In the genomic region with DNA sequence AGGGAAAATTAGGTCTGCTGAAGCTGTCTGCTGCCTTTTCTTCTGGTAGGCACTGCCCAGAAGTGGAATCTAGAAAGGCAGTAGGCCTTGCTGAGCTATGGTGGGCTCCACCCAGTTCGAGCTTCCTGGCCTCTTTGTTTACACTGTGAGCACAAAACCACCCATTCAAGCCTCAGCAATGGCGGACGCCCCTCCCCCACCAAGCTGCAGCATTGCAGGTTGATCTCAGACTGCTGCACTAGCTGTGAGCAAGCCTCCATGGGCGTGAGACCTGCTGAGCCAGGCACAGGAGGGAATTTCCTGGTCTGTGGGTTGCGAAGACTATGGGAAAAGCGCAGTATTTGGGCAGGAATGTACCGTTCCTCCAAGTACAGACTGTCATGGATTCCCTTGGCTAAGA, we compare ENCODE assay signal across 12 cellular contexts. TPM values are rescaled to one million over a fixed set of nuclear protein-coding genes. Genes with fewer than 3 reads are reported as not detected.
DNase-seq lines count a peak whose midpoint lies in the region; ATAC-seq and TF ChIP-seq lines count a peak whose summit lies in the region.
"Had no signal": no experiment of that assay in that cellular context is flagged by ENCODE, and none has a peak within 500 bp of the region (broad histone marks: within the 10 kb centered on the region; RNA-seq: fewer than 3 reads in every experiment).

No MANE protein-coding gene starts in this region.

- H3K36me3 Mint-ChIP-seq in T-helper 17 cell (ENCODE audit: low read depth), result no peaks in the 10 kb centered on the region
- peaks cover 18% of the 10 kb centered on the region for H3K36me3 Mint-ChIP-seq in activated naive CD4-positive, alpha-beta T cell treated with anti-CD3 and anti-CD28 coated beads, Interleukin-2, amount 50 U/mL, for 24 hours

- H3K18ac ChIP-seq in mesenchymal stem cell (ENCODE audit: low read depth in 1 of 2, low read length in 2 of 2), result no peak overlapping the region

- DNase-seq in Ammon's horn (ENCODE audit: low spot score), result peak; percentile 31
- peak; percentile 13 to 40 (median 23) for DNase-seq in T-helper 17 cell
- no peak for DNase-seq in mesenchymal stem cell
- DNase-seq in MM.1S, result no peak
- no peak for DNase-seq in SIG-M5 treated with dmso at 0.1 percent for 504 hours (lab: John Stamatoyannopoulos, UW; ENCODE audit: unreplicated experiment)
- DNase-seq: GM23248, NCI-H2107, ovary had no signal

- H2BK15ac ChIP-seq in mesenchymal stem cell (ENCODE audit: low read depth, poor library complexity, severe bottlenecking), result no peak overlapping the region

- H3K27ac ChIP-seq in mesenchymal stem cell (ENCODE audit: low read length, poor library complexity, severe bottlenecking) (peak overlapping the region; percentile 41), MM.1S (ENCODE audit: low read length) (no peak overlapping the region)
- H3K27ac ChIP-seq: GM23248, ovary had no signal

- H3K4me3 ChIP-seq in mesenchymal stem cell (ENCODE audit: insufficient read depth in 1 of 2, low read depth in 1 of 2, low read length in 2 of 2) (no peak overlapping the region), MM.1S (ENCODE audit: low read length) (no peak overlapping the region)
- H3K4me3 ChIP-seq: GM23248, ovary had no signal

- no peaks in the 10 kb centered on the region for H3K27me3 Mint-ChIP-seq in T-helper 17 cell
- no peaks in the 10 kb centered on the region for H3K27me3 Mint-ChIP-seq in activated naive CD4-positive, alpha-beta T cell treated with anti-CD3 and anti-CD28 coated beads, Interleukin-2, amount 50 U/mL, for 24 hours
- H3K27me3 Mint-ChIP-seq: stimulated activated memory B cell treated with anti-CD40 and anti-IgM and Interleukin-4, amounts not matched to agents 10 μg/mL and 1 μg/mL and 100 μg/mL, for 72 hours had no signal

- peaks cover 6% of the 10 kb centered on the region for H3K9me3 Mint-ChIP-seq in activated naive CD4-positive, alpha-beta T cell treated with anti-CD3 and anti-CD28 coated beads, Interleukin-2, amount 50 U/mL, for 24 hours

- 68% methylated on average over 7 of the region's 7 CpGs for WGBS in mesenchymal stem cell

- no peak overlapping the region for H3K23ac ChIP-seq in mesenchymal stem cell (ENCODE audit: low read length in 2 of 2)

- no peaks in the 10 kb centered on the region for H4K20me1 ChIP-seq in MM.1S (ENCODE audit: insufficient read depth, low read length)

- no peaks in the 10 kb centered on the region for H3F3A ChIP-seq in MM.1S (ENCODE audit: insufficient read depth, low read length)

- H2BK12ac ChIP-seq in mesenchymal stem cell (ENCODE audit: low read length in 2 of 2), result no peak overlapping the region

- H3K9me3 ChIP-seq in T-helper 17 cell (ENCODE audit: control insufficient read depth, low read length, poor library complexity, severe bottlenecking) (no peaks in the 10 kb centered on the region), mesenchymal stem cell (ENCODE audit: control insufficient read depth, low read length) (no peaks in the 10 kb centered on the region), MM.1S (replicated peaks; ENCODE audit: insufficient read depth, low read length) (no peaks in the 10 kb centered on the region)
- H3K9me3 ChIP-seq: ovary had no signal

- no peak overlapping the region for H2BK120ac ChIP-seq in mesenchymal stem cell (ENCODE audit: low read depth, low read length)

- ATAC-seq in T-helper 17 cell, result peak; percentile 88
- ATAC-seq in HG03135 (IDR thresholded peaks at IDR 0.05; ENCODE audit: unreplicated experiment), result no peak
- no peak for ATAC-seq in GM18502 (IDR thresholded peaks at IDR 0.05; ENCODE audit: poor library complexity, unreplicated experiment)
- ATAC-seq: stimulated activated memory B cell treated with anti-CD40 and anti-IgM and Interleukin-4, amounts not matched to agents 10 μg/mL and 1 μg/mL and 100 μg/mL, for 72 hours had no signal

- H2AFZ ChIP-seq in mesenchymal stem cell (ENCODE audit: low read depth, low read length) (no peak overlapping the region), MM.1S (ENCODE audit: low read length) (no peak overlapping the region)
- H2AFZ ChIP-seq: GM23248 had no signal

- H2AK5ac ChIP-seq in mesenchymal stem cell (ENCODE audit: low read length, severe bottlenecking), result no peak overlapping the region

- TF ChIP-seq CTCF in MM.1S (IDR thresholded peaks at IDR 0.05; ENCODE audit: low read length), result no peak

- H3K27ac Mint-ChIP-seq in T-helper 17 cell, result peak overlapping the region; percentile 90
- peak overlapping the region; percentile 63 for H3K27ac Mint-ChIP-seq in activated naive CD4-positive, alpha-beta T cell treated with anti-CD3 and anti-CD28 coated beads, Interleukin-2, amount 50 U/mL, for 24 hours
- H3K27ac Mint-ChIP-seq: stimulated activated memory B cell treated with anti-CD40 and anti-IgM and Interleukin-4, amounts not matched to agents 10 μg/mL and 1 μg/mL and 100 μg/mL, for 72 hours had no signal

- H3K36me3 ChIP-seq in mesenchymal stem cell (ENCODE audit: control insufficient read depth in 1 of 2, insufficient read depth in 2 of 2, low read depth in 1 of 2, low read length in 2 of 2) (peaks cover 0 to 2% of the 10 kb centered on the region in 2 experiments), MM.1S (replicated peaks; ENCODE audit: insufficient read depth, low read length) (no peaks in the 10 kb centered on the region; the same call in 1 of the 2 replicates)
- H3K36me3 ChIP-seq: ovary had no signal

- H3K4me1 Mint-ChIP-seq in T-helper 17 cell, result peaks cover 30% of the 10 kb centered on the region
- peaks cover 76% of the 10 kb centered on the region for H3K4me1 Mint-ChIP-seq in activated naive CD4-positive, alpha-beta T cell treated with anti-CD3 and anti-CD28 coated beads, Interleukin-2, amount 50 U/mL, for 24 hours

- H3K79me2 ChIP-seq in MM.1S (ENCODE audit: low read length), result peaks cover 43% of the 10 kb centered on the region

- no peak overlapping the region for H3K4ac ChIP-seq in mesenchymal stem cell (ENCODE audit: low read depth in 1 of 2, low read length in 2 of 2)

- no peaks in the 10 kb centered on the region for H3K9me2 ChIP-seq in MM.1S (replicated peaks; ENCODE audit: insufficient read depth, low read length)

- peak overlapping the region; percentile 52 for H3K4me3 Mint-ChIP-seq in T-helper 17 cell
- peak overlapping the region; percentile 40 for H3K4me3 Mint-ChIP-seq in activated naive CD4-positive, alpha-beta T cell treated with anti-CD3 and anti-CD28 coated beads, Interleukin-2, amount 50 U/mL, for 24 hours
- H3K4me3 Mint-ChIP-seq: stimulated activated memory B cell treated with anti-CD40 and anti-IgM and Interleukin-4, amounts not matched to agents 10 μg/mL and 1 μg/mL and 100 μg/mL, for 72 hours had no signal

- H4K8ac ChIP-seq in mesenchymal stem cell (ENCODE audit: low read length), result no peak overlapping the region

- no peak overlapping the region for H3K4me2 ChIP-seq in mesenchymal stem cell (ENCODE audit: low read length, poor library complexity, severe bottlenecking)
- H3K4me2 ChIP-seq in MM.1S (ENCODE audit: low read depth, low read length), result no peak overlapping the region

- H3K79me1 ChIP-seq in mesenchymal stem cell (replicated peaks; ENCODE audit: low read length, poor library complexity, severe bottlenecking), result peaks cover 12% of the 10 kb centered on the region

- H3K9ac ChIP-seq in mesenchymal stem cell (ENCODE audit: low read length) (no peak overlapping the region), MM.1S (ENCODE audit: low read length) (no peak overlapping the region)
- H3K9ac ChIP-seq: GM23248 had no signal

- H3K4me1 ChIP-seq in mesenchymal stem cell (ENCODE audit: control insufficient read depth, insufficient read depth, low read depth, low read length), result peaks cover 9% of the 10 kb centered on the region
- no peaks in the 10 kb centered on the region for H3K4me1 ChIP-seq in MM.1S (ENCODE audit: low read length)

- H3K27me3 ChIP-seq in mesenchymal stem cell (ENCODE audit: control insufficient read depth in 1 of 2, insufficient read depth in 1 of 2, low read length in 2 of 2), result no peaks in the 10 kb centered on the region
- no peaks in the 10 kb centered on the region for H3K27me3 ChIP-seq in MM.1S (replicated peaks; ENCODE audit: insufficient read depth, low read length)
- H3K27me3 ChIP-seq: ovary had no signal

- no peak overlapping the region for H4K91ac ChIP-seq in mesenchymal stem cell (ENCODE audit: low read length)

- no peak overlapping the region for H2BK5ac ChIP-seq in mesenchymal stem cell (ENCODE audit: low read depth, low read length, poor library complexity, severe bottlenecking)

- H3K14ac ChIP-seq in mesenchymal stem cell (ENCODE audit: low read length in 2 of 2), result peak overlapping the region in 1 of 2 experiments; percentile 78

RNA-seq across cellular contexts. Expression of a gene that starts 18.5 kb away (rescaled TPM):
- 10 to 100 TPM; 51.8 to 62.4 TPM for total RNA-seq in T-helper 17 cell
- polyA plus RNA-seq in mesenchymal stem cell (2013, experiment 1 of 2), result 6.8 TPM
- 7.1 TPM for polyA plus RNA-seq in mesenchymal stem cell (2013, experiment 2 of 2)

Comparison
In these comparisons a context has a peak if more than half of its experiments do, and no peak if none do; other contexts are left out.
1. DNase-seq: peak in Ammon's horn (single experiment) and T-helper 17 cell (3 of 3); none in mesenchymal stem cell (single experiment), MM.1S (single experiment) and SIG-M5 treated with dmso at 0.1 percent for 504 hours (single experiment).